Comparison of ENCODE assay signal across 8 cellular contexts in the genomic region with DNA sequence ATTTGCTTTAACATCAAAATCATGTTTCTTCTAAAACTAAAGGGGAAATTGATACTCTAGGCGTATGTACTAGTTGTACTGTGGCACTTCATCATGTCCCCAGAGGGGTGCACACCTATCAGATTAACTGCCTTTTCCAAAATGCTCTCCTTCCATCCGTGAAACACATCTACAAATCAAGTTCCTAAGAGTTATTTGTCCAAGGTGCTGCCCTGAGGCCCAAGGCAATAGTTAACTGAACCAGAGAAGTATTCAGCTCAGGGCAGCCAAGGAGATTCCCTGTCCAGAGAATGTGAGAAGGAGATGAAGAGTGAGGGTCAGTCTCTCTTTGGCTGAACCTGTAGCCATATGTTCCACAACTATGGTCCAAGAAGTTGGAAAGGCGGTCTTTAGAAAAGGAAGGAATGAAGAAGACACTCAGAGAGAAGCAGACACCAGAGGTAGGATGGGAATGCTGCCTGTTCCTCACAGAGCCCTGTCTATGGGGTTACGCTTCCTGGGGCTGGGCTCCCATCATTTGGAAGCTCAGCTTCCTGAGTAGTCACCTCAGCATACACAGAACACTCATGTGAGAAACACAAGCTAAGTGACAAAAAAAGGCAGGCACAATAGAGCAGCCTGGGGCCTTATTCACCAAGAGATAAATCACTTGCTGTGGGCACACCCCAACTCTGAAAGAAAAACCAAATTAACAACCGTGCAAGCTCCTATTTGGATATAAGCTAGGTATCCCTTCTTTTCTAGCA. TPM values are rescaled to one million over a fixed set of nuclear protein-coding genes. Genes with fewer than 3 reads are reported as not detected.
A peak's percentile ranks its signal among the peaks of the same experiment; 100 is the strongest.
DNase-seq lines count a peak whose midpoint lies in the region; ATAC-seq and TF ChIP-seq lines count a peak whose summit lies in the region.

No MANE protein-coding gene starts in this region.

- no peaks in the 10 kb centered on the region for H3K36me3 Mint-ChIP-seq in nephron (ENCODE audit: low read depth)

- H3K9me3 ChIP-seq in SU-DHL-6 (ENCODE audit: insufficient read depth, low read length) (no peaks in the 10 kb centered on the region), PC-3 (ENCODE audit: low read length) (no peaks in the 10 kb centered on the region)

- H3K79me2 ChIP-seq in SU-DHL-6 (ENCODE audit: insufficient read depth, low read length) (peaks cover 62% of the 10 kb centered on the region), PC-3 (ENCODE audit: low read length) (no peaks in the 10 kb centered on the region)

- no peaks in the 10 kb centered on the region for H3K4me1 ChIP-seq in PC-3 (ENCODE audit: insufficient read depth, low read length)

- H3K9ac ChIP-seq in SU-DHL-6 (ENCODE audit: low read length) = peak overlapping the region; percentile 51
- H3K9ac ChIP-seq in PC-3 (ENCODE audit: low read length) = no peak overlapping the region

- H3K9me2 ChIP-seq in SU-DHL-6 (replicated peaks; ENCODE audit: insufficient read depth, low read length) (no peaks in the 10 kb centered on the region), PC-3 (replicated peaks; ENCODE audit: low read length) (no peaks in the 10 kb centered on the region)

- H3F3A ChIP-seq in SU-DHL-6 (ENCODE audit: insufficient read depth) (peaks cover 33% of the 10 kb centered on the region), PC-3 (ENCODE audit: low read length, unreplicated experiment) (no peaks in the 10 kb centered on the region)

- H3K27me3 ChIP-seq in SU-DHL-6 (ENCODE audit: low read length) (no peaks in the 10 kb centered on the region), PC-3 (ENCODE audit: low read length) (no peaks in the 10 kb centered on the region)

- peak; percentile 27 for ATAC-seq in GM19025 (IDR thresholded peaks at IDR 0.05; ENCODE audit: low read depth, unreplicated experiment)
- ATAC-seq in HG02678 (IDR thresholded peaks at IDR 0.05; ENCODE audit: unreplicated experiment) = peak; percentile 23
- no peak for ATAC-seq in PC-3

- no peaks in the 10 kb centered on the region for H3K9me3 Mint-ChIP-seq in nephron

- H4K20me1 ChIP-seq in SU-DHL-6 (ENCODE audit: low read depth, low read length) = no peaks in the 10 kb centered on the region; the same call in 1 of the 2 replicates
- no peaks in the 10 kb centered on the region for H4K20me1 ChIP-seq in PC-3 (ENCODE audit: low read length)

- H3K36me3 ChIP-seq in SU-DHL-6 (ENCODE audit: low read length) (no peaks in the 10 kb centered on the region; the same call in 1 of the 2 replicates), PC-3 (ENCODE audit: low read depth, low read length) (no peaks in the 10 kb centered on the region)

- TF ChIP-seq CTCF in SU-DHL-6 (IDR thresholded peaks at IDR 0.05; ENCODE audit: insufficient read depth, low read length, poor library complexity, severe bottlenecking) = no peak
- TF ChIP-seq CTCF in nephron (IDR thresholded peaks at IDR 0.05; ENCODE audit: unreplicated experiment in 3 of 3) = no peak
- TF ChIP-seq CTCF in PC-3 (conservative IDR thresholded peaks at IDR 0.05; ENCODE audit: low read depth, low read length) = no peak

- no peaks in the 10 kb centered on the region for H3K27me3 Mint-ChIP-seq in nephron (ENCODE audit: low read depth)

- peak overlapping the region; percentile 89 to 98 (median 94) for H3K27ac Mint-ChIP-seq in nephron

- H2AFZ ChIP-seq in SU-DHL-6 (ENCODE audit: low read depth, low read length, severe bottlenecking) (no peak overlapping the region), PC-3 (ENCODE audit: low read length) (no peak overlapping the region)

- H3K4me2 ChIP-seq in SU-DHL-6 (ENCODE audit: low read depth, low read length, poor library complexity, severe bottlenecking) = peak overlapping the region; percentile 79
- H3K4me2 ChIP-seq in PC-3 (ENCODE audit: low read length) = no peak overlapping the region

- H3K4me3 ChIP-seq in SU-DHL-6 (ENCODE audit: insufficient read depth, low read length, poor library complexity, severe bottlenecking) (no peak overlapping the region), PC-3 (ENCODE audit: low read length) (no peak overlapping the region)

- CTCF ChIA-PET in PC-3 (lab: Charles Lee) = no interaction called here

- DNase-seq in pons (ENCODE audit: low spot score) (no peak), NCI-H748 (lab: John Stamatoyannopoulos, UW; ENCODE audit: unreplicated experiment) (no peak), cerebellar cortex (ENCODE audit: low spot score) (no peak), PC-3 (no peak)

- H3K4me3 Mint-ChIP-seq in nephron = peak overlapping the region in 2 of 3 experiments; percentile 14 to 26

- intact Hi-C loops in PC-3 (cut with micrococcal nuclease) = no loop called here

- no TSS peak for BruUV-seq in PC-3 (replicated peaks; lab: Mats Ljungman, UMichigan)

- H3K27ac ChIP-seq in SU-DHL-6 (ENCODE audit: low read depth, low read length) (peak overlapping the region; percentile 86), PC-3 (ENCODE audit: low read length) (no peak overlapping the region)

- POLR2A ChIA-PET in PC-3 (lab: Charles Lee; ENCODE audit: unreplicated experiment) = no interaction called here

- H3K4me1 Mint-ChIP-seq in nephron = peaks cover 71% of the 10 kb centered on the region

RNA-seq across cellular contexts. Expression of gene ANKRD44, which starts 55.6 kb away (rescaled TPM):
- total RNA-seq in PC-3 (2014; rRNA removed) = 2.4 and 28.7 TPM in 2 replicates
